In genomic region chr1:9069324-9070100, GRCh38 we compare ENCODE assay signal across 8 cellular contexts. TPM values are rescaled to one million over a fixed set of nuclear protein-coding genes. Genes with fewer than 3 reads are reported as not detected.
DNase-seq lines count a peak whose midpoint lies in the region; ATAC-seq and TF ChIP-seq lines count a peak whose summit lies in the region.

A gene with protein sequence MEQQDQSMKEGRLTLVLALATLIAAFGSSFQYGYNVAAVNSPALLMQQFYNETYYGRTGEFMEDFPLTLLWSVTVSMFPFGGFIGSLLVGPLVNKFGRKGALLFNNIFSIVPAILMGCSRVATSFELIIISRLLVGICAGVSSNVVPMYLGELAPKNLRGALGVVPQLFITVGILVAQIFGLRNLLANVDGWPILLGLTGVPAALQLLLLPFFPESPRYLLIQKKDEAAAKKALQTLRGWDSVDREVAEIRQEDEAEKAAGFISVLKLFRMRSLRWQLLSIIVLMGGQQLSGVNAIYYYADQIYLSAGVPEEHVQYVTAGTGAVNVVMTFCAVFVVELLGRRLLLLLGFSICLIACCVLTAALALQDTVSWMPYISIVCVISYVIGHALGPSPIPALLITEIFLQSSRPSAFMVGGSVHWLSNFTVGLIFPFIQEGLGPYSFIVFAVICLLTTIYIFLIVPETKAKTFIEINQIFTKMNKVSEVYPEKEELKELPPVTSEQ (minus strand): TSS chr1:9069635. CDS start chr1:9069536, 99 bp downstream.

- H3K36me3 Mint-ChIP-seq in T-cell: no peaks in the 10 kb centered on the region

- ATAC-seq in GM19438 (IDR thresholded peaks at IDR 0.05; ENCODE audit: low read depth, unreplicated experiment) (peak; percentile 87), HG03342 (IDR thresholded peaks at IDR 0.05; ENCODE audit: unreplicated experiment) (peak; percentile 85), T-cell (replicated peaks in 1 of 4) (no peak), left lung (peak; percentile 34)

- TF ChIP-seq CTCF in left lung (IDR thresholded peaks at IDR 0.05) (no peak), vagina (IDR thresholded peaks at IDR 0.05) (no peak)

- H3K27ac ChIP-seq in left lung (peak within 1 kb of the TSS; percentile 39 to 40), vagina (peak within 1 kb of the TSS; percentile 84)

- DNase-seq in DMS 273 treated with DMSO at 0.1 percent for 48 hours (lab: John Stamatoyannopoulos, UW) (peak; percentile 80), T-cell (peak in 1 of 34 experiments; percentile 14), left lung (no peak), vagina (ENCODE audit: extremely low spot score in 2 of 2) (no peak), dedifferentiated amniotic fluid mesenchymal stem cell (ENCODE audit: extremely low spot score) (no peak)
- no peak for DNase-seq in activated CD4-positive, alpha-beta T cell treated with anti-CD3 and anti-CD28 coated beads, Interleukin-2, amount 50 U/mL, for 4 hours

- H3K4me1 ChIP-seq in left lung (peaks cover 8 to 47% of the 10 kb centered on the region in 2 donors), vagina (peaks cover 47% of the 10 kb centered on the region)

- intact Hi-C loops in left lung (cut with DNase I): no loop called here
- intact Hi-C loops in vagina (cut with DNase I): no loop called here

- CTCF ChIA-PET in T-cell (lab: Charles Lee): no interaction called here

- no peak within 1 kb of the TSS for H3K27ac Mint-ChIP-seq in T-cell

- H3K4me1 Mint-ChIP-seq in T-cell: peaks cover 2 to 14% (median 7%) of the 10 kb centered on the region in 3 donors

- TF ChIP-seq POLR2A in vagina (IDR thresholded peaks at IDR 0.05): no peak

- POLR2A ChIA-PET in T-cell (lab: Charles Lee): no interaction called here

- H3K9me3 ChIP-seq in left lung (no peaks in the 10 kb centered on the region), vagina (no peaks in the 10 kb centered on the region)

- H3K4me3 Mint-ChIP-seq in T-cell: peak within 1 kb of the TSS in 2 of 3 donors; percentile 5 to 67

- H3K4me3 ChIP-seq in left lung (no peak within 1 kb of the TSS), vagina (peak within 1 kb of the TSS; percentile 23 to 33)

- H3K9me3 Mint-ChIP-seq in T-cell: no peaks in the 10 kb centered on the region

- peaks cover 3 to 4% of the 10 kb centered on the region in 2 donors for H3K27me3 Mint-ChIP-seq in T-cell

- H3K27me3 ChIP-seq in left lung (no peaks in the 10 kb centered on the region), vagina (no peaks in the 10 kb centered on the region)

- H3K36me3 ChIP-seq in left lung (no peaks in the 10 kb centered on the region), vagina (no peaks in the 10 kb centered on the region)

RNA-seq across cellular contexts. Expression of the gene that starts here (rescaled TPM):
- 1 to 10 TPM in 1 of 5 donors, under 1 TPM in 4; 0.32 to 1.5 (median 0.86) TPM for total RNA-seq in T-cell
- 1 to 10 TPM; 1.4 to 1.6 TPM for total RNA-seq in left lung
- 8.1 TPM for total RNA-seq in vagina

Comparison
In these comparisons a context has a peak if more than half of its experiments do, and no peak if none do; other contexts are left out.
1. ATAC-seq: peak in GM19438 (single experiment), HG03342 (single experiment) and left lung (single experiment); none in T-cell (0 of 4).
2. H3K4me3 ChIP-seq: peak in vagina (2 of 2); none in left lung (0 of 2).